Comparison of ENCODE assay signal across 9 cellular contexts in genomic region chr2:174634130-174635014, GRCh38. TPM values are rescaled to one million over a fixed set of nuclear protein-coding genes. Genes with fewer than 3 reads are reported as not detected.
DNase-seq lines count a peak whose midpoint lies in the region; ATAC-seq and TF ChIP-seq lines count a peak whose summit lies in the region.
"Had no signal": no experiment of that assay in that cellular context is flagged by ENCODE, and none has a peak within 500 bp of the region (broad histone marks: within the 10 kb centered on the region; RNA-seq: fewer than 3 reads in every experiment).

No MANE protein-coding gene starts in this region.

- H3K27ac ChIP-seq in DOHH2 (ENCODE audit: low read depth, low read length) = peak overlapping the region; percentile 71
- no peak overlapping the region for H3K27ac ChIP-seq in HUES64 (ENCODE audit: low read depth, low read length)

- no peaks in the 10 kb centered on the region for H3K9me2 ChIP-seq in DOHH2 (replicated peaks; ENCODE audit: control insufficient read depth, low read length)

- H3K27me3 ChIP-seq in DOHH2 (ENCODE audit: control insufficient read depth, low read length) (no peaks in the 10 kb centered on the region), HUES64 (ENCODE audit: insufficient read depth, low read length) (no peaks in the 10 kb centered on the region)

- H3K4me3 ChIP-seq in DOHH2 (ENCODE audit: low read length) = peak overlapping the region; percentile 75
- H3K4me3 ChIP-seq in HUES64 (ENCODE audit: low read length) = no peak overlapping the region

- peak; percentile 64 for DNase-seq in activated CD4-positive, alpha-beta memory T cell treated with anti-CD3 and anti-CD28 coated beads, Interleukin-2, amount 10 ng/mL, durations not matched to agents 7 days and 5 days
- peak; percentile 15 for DNase-seq in glomerular visceral epithelial cell (ENCODE audit: extremely low spot score)
- peak; percentile 61 for DNase-seq in stimulated activated CD4-positive, alpha-beta T cell treated with anti-CD3 and anti-CD28 coated beads, Interleukin-15, amount 100 ng/mL, for 24 hours
- DNase-seq in D341Med (ENCODE audit: low spot score) = no peak
- DNase-seq in hepatic stellate cell (ENCODE audit: low spot score) = no peak

- H3K4me3 Mint-ChIP-seq in activated CD4-positive, alpha-beta memory T cell treated with anti-CD3 and anti-CD28 coated beads, Interleukin-2, amount 10 ng/mL, durations not matched to agents 7 days and 5 days = peak overlapping the region; percentile 84

- H3K9me3 ChIP-seq in DOHH2 (ENCODE audit: control insufficient read depth, insufficient read depth, low read length) (no peaks in the 10 kb centered on the region), HUES64 (ENCODE audit: insufficient read depth, low read depth, low read length) (no peaks in the 10 kb centered on the region)

- 0 out of 2 replicates have a peak, but pooled peaks cover 2% of the 10 kb centered on the region for H3F3A ChIP-seq in DOHH2 (ENCODE audit: control insufficient read depth, insufficient read depth)

- peak overlapping the region; percentile 31; the same call in 1 of the 2 replicates for H3K9ac ChIP-seq in HUES64 (ENCODE audit: low read depth, low read length)

- H3K4me1 ChIP-seq in DOHH2 (ENCODE audit: control insufficient read depth, low read length) (peaks cover 43% of the 10 kb centered on the region), HUES64 (ENCODE audit: insufficient read depth, low read length) (peaks cover 11% of the 10 kb centered on the region; the same call in 1 of the 2 replicates)

- no peaks in the 10 kb centered on the region for H4K20me1 ChIP-seq in DOHH2 (ENCODE audit: control insufficient read depth, insufficient read depth, low read depth, low read length)

- peaks cover 66% of the 10 kb centered on the region for H3K4me1 Mint-ChIP-seq in activated CD4-positive, alpha-beta memory T cell treated with anti-CD3 and anti-CD28 coated beads, Interleukin-2, amount 10 ng/mL, durations not matched to agents 7 days and 5 days

- peak; percentile 68 for ATAC-seq in GM21381 (IDR thresholded peaks at IDR 0.05; ENCODE audit: unreplicated experiment)
- ATAC-seq: HCT116 had no signal

- 85% methylated on average over 13 of the region's 13 CpGs for WGBS in HUES64

- H3K9me3 Mint-ChIP-seq in activated CD4-positive, alpha-beta memory T cell treated with anti-CD3 and anti-CD28 coated beads, Interleukin-2, amount 10 ng/mL, durations not matched to agents 7 days and 5 days = no peaks in the 10 kb centered on the region

- peaks cover 52% of the 10 kb centered on the region for H3K36me3 Mint-ChIP-seq in activated CD4-positive, alpha-beta memory T cell treated with anti-CD3 and anti-CD28 coated beads, Interleukin-2, amount 10 ng/mL, durations not matched to agents 7 days and 5 days (ENCODE audit: low read depth)

- CTCF ChIA-PET in activated CD4-positive, alpha-beta memory T cell treated with anti-CD3 and anti-CD28 coated beads, Interleukin-2, amount 10 ng/mL, durations not matched to agents 7 days and 5 days (lab: Charles Lee) = interaction anchor here (0.8 to 4.1 kb wide), 13 partner anchors 17 to 53 kb away, joined by 3 to 82 read pairs (median 7); partner anchors contain the start of gene WIPF1

- peak; percentile 57 for TF ChIP-seq CTCF in DOHH2 (IDR thresholded peaks at IDR 0.05; ENCODE audit: low read depth, low read length, poor library complexity, severe bottlenecking)

- no peaks in the 10 kb centered on the region for H3K27me3 Mint-ChIP-seq in activated CD4-positive, alpha-beta memory T cell treated with anti-CD3 and anti-CD28 coated beads, Interleukin-2, amount 10 ng/mL, durations not matched to agents 7 days and 5 days

- H3K36me3 ChIP-seq in DOHH2 (ENCODE audit: control insufficient read depth, low read length) (peaks cover 21% of the 10 kb centered on the region), HUES64 (ENCODE audit: insufficient read depth, low read length) (no peaks in the 10 kb centered on the region)

- H3K4me2 ChIP-seq in DOHH2 (ENCODE audit: low read length) = peak overlapping the region; percentile 92

- H3K27ac Mint-ChIP-seq in activated CD4-positive, alpha-beta memory T cell treated with anti-CD3 and anti-CD28 coated beads, Interleukin-2, amount 10 ng/mL, durations not matched to agents 7 days and 5 days = peak overlapping the region; percentile 93

- peaks cover 33% of the 10 kb centered on the region for H3K79me2 ChIP-seq in DOHH2 (ENCODE audit: control insufficient read depth, low read length)

- POLR2A ChIA-PET in activated CD4-positive, alpha-beta memory T cell treated with anti-CD3 and anti-CD28 coated beads, Interleukin-2, amount 10 ng/mL, durations not matched to agents 7 days and 5 days (lab: Charles Lee) = interaction anchor here (0.9 to 16.0 kb wide), 16 partner anchors 10 to 239 kb away, joined by 3 to 558 read pairs (median 8); partner anchors contain the start of genes SCRN3 and WIPF1

RNA-seq across cellular contexts. Expression of gene WIPF1, which starts 36.8 kb away (rescaled TPM):
- polyA plus RNA-seq in HUES64 (2013, experiment 1 of 2) = 6.4 TPM
- 8.9 TPM for polyA plus RNA-seq in HUES64 (2013, experiment 2 of 2)
- 100 to 1,000 TPM; 574 to 590 TPM for total RNA-seq in activated CD4-positive, alpha-beta memory T cell treated with anti-CD3 and anti-CD28 coated beads, Interleukin-2, amount 10 ng/mL, durations not matched to agents 7 days and 5 days

Comparison
In these comparisons a context has a peak if more than half of its experiments do, and no peak if none do; other contexts are left out.
1. DNase-seq: peak in activated CD4-positive, alpha-beta memory T cell treated with anti-CD3 and anti-CD28 coated beads, Interleukin-2, amount 10 ng/mL, durations not matched to agents 7 days and 5 days (single experiment), glomerular visceral epithelial cell (single experiment) and stimulated activated CD4-positive, alpha-beta T cell treated with anti-CD3 and anti-CD28 coated beads, Interleukin-15, amount 100 ng/mL, for 24 hours (single experiment); none in D341Med (single experiment) and hepatic stellate cell (single experiment).